In the genomic region with DNA sequence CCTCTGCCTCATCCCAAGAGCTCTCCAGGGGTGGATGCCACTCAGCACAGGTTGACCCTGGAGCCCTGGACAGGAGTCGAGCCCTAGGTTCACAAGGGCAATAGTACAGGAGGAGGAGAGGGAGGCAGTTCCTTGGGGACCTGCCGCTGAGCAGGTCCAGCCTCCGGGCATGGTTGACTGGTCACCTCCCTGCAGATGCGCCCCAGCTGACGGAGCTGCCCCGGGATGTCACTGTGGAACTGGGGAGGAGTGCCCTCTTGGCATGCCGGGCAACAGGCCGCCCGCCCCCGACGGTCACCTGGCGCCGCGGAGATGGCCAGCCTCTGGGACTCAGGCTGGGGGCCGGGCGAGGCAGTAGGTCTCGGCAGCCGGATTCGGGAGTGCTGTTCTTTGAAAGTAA, we compare ENCODE assay signal across 1 cellular context.
TF ChIP-seq lines count a peak whose summit lies in the region.

No MANE protein-coding gene starts in this region.

TF ChIP-seq in SK-N-SH treated with all-trans-retinoic acid at 6 μM for 48 hours, 23 proteins besides CTCF, POLR2A, EP300 and RAD21 (continued from another document):
- TF ChIP-seq, protein P1, sequence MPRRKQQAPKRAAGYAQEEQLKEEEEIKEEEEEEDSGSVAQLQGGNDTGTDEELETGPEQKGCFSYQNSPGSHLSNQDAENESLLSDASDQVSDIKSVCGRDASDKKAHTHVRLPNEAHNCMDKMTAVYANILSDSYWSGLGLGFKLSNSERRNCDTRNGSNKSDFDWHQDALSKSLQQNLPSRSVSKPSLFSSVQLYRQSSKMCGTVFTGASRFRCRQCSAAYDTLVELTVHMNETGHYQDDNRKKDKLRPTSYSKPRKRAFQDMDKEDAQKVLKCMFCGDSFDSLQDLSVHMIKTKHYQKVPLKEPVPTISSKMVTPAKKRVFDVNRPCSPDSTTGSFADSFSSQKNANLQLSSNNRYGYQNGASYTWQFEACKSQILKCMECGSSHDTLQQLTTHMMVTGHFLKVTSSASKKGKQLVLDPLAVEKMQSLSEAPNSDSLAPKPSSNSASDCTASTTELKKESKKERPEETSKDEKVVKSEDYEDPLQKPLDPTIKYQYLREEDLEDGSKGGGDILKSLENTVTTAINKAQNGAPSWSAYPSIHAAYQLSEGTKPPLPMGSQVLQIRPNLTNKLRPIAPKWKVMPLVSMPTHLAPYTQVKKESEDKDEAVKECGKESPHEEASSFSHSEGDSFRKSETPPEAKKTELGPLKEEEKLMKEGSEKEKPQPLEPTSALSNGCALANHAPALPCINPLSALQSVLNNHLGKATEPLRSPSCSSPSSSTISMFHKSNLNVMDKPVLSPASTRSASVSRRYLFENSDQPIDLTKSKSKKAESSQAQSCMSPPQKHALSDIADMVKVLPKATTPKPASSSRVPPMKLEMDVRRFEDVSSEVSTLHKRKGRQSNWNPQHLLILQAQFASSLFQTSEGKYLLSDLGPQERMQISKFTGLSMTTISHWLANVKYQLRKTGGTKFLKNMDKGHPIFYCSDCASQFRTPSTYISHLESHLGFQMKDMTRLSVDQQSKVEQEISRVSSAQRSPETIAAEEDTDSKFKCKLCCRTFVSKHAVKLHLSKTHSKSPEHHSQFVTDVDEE (CRISPR knock-in tag; IDR thresholded peaks at IDR 0.05): no peak
- TF ChIP-seq TCF4 (CRISPR knock-in tag; IDR thresholded peaks at IDR 0.05; ENCODE audit: borderline replicate concordance): no peak
